1 cellular context compared by ENCODE assay signal in the genomic region with DNA sequence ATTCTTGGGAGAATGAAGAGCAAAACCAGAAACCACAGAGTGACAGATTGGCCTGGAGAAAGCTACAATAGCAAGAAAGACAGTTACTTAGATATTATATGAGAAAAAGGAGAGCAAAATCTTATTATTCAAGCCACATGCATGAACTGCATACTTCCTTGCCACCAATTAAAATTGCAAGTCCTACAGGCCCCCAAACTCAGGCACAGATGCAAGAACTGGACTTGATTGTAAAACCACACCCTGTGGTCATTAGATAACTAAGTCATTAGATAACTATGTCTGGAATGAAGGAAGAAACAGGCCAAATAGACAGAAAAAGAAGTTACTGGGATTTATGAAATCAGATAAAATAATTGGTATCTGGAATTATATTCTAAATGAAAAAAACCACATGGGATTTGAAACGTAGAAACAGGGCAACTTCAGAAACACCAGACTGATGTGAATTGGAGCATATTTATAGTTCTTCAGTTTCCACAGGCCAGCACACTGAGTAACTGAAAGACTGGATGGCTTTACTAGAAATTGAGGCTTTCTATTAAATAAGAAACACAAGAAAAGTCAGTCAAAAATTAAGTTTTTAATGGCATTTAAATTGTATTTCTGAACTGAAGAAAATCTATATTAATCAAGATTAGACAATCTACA.
TF ChIP-seq lines count a peak whose summit lies in the region.

No MANE protein-coding gene starts in this region.

TF ChIP-seq in GM23338, 12 proteins besides CTCF, POLR2A, EP300 and RAD21 (continued from another document):
- TF ChIP-seq, protein P1, sequence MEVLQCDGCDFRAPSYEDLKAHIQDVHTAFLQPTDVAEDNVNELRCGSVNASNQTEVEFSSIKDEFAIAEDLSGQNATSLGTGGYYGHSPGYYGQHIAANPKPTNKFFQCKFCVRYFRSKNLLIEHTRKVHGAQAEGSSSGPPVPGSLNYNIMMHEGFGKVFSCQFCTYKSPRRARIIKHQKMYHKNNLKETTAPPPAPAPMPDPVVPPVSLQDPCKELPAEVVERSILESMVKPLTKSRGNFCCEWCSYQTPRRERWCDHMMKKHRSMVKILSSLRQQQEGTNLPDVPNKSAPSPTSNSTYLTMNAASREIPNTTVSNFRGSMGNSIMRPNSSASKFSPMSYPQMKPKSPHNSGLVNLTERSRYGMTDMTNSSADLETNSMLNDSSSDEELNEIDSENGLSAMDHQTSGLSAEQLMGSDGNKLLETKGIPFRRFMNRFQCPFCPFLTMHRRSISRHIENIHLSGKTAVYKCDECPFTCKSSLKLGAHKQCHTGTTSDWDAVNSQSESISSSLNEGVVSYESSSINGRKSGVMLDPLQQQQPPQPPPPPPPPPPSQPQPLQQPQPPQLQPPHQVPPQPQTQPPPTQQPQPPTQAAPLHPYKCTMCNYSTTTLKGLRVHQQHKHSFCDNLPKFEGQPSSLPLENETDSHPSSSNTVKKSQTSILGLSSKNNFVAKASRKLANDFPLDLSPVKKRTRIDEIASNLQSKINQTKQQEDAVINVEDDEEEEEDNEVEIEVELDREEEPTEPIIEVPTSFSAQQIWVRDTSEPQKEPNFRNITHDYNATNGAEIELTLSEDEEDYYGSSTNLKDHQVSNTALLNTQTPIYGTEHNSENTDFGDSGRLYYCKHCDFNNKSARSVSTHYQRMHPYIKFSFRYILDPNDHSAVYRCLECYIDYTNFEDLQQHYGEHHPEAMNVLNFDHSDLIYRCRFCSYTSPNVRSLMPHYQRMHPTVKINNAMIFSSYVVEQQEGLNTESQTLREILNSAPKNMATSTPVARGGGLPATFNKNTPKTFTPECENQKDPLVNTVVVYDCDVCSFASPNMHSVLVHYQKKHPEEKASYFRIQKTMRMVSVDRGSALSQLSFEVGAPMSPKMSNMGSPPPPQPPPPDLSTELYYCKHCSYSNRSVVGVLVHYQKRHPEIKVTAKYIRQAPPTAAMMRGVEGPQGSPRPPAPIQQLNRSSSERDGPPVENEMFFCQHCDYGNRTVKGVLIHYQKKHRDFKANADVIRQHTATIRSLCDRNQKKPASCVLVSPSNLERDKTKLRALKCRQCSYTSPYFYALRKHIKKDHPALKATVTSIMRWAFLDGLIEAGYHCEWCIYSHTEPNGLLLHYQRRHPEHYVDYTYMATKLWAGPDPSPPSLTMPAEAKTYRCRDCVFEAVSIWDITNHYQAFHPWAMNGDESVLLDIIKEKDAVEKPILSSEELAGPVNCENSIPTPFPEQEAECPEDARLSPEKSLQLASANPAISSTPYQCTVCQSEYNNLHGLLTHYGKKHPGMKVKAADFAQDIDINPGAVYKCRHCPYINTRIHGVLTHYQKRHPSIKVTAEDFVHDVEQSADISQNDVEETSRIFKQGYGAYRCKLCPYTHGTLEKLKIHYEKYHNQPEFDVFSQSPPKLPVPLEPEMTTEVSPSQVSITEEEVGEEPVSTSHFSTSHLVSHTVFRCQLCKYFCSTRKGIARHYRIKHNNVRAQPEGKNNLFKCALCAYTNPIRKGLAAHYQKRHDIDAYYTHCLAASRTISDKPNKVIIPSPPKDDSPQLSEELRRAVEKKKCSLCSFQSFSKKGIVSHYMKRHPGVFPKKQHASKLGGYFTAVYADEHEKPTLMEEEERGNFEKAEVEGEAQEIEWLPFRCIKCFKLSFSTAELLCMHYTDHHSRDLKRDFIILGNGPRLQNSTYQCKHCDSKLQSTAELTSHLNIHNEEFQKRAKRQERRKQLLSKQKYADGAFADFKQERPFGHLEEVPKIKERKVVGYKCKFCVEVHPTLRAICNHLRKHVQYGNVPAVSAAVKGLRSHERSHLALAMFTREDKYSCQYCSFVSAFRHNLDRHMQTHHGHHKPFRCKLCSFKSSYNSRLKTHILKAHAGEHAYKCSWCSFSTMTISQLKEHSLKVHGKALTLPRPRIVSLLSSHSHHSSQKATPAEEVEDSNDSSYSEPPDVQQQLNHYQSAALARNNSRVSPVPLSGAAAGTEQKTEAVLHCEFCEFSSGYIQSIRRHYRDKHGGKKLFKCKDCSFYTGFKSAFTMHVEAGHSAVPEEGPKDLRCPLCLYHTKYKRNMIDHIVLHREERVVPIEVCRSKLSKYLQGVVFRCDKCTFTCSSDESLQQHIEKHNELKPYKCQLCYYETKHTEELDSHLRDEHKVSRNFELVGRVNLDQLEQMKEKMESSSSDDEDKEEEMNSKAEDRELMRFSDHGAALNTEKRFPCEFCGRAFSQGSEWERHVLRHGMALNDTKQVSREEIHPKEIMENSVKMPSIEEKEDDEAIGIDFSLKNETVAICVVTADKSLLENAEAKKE (CRISPR knock-in tag; IDR thresholded peaks at IDR 0.05) = no peak
- TF ChIP-seq NANOG (IDR thresholded peaks at IDR 0.05; ENCODE audit: borderline replicate concordance) = no peak
